Comparison of ENCODE assay signal across 16 cellular contexts in the genomic region with DNA sequence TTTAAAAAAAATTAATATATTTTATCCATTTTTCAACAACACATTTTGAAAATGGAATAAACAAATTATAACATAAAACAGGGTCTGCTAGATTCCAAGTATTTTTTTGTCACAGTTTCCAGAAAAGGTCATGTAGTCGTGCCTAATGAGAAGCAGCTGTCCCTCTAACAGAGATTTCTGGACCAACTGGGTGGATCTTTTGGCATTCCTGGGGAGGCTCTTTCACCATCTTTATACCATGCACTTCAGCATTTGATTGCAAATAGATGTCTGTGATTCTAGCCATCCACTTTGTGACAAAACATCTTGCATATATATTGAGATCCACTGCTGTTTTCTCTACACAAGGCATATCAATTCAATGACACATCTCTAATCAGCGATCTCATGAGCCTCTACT.
DNase-seq lines count a peak whose midpoint lies in the region; ATAC-seq and TF ChIP-seq lines count a peak whose summit lies in the region.
"Had no signal": no experiment of that assay in that cellular context is flagged by ENCODE, and none has a peak within 500 bp of the region (broad histone marks: within the 10 kb centered on the region; RNA-seq: fewer than 3 reads in every experiment).

No MANE protein-coding gene starts in this region.

- CTCF ChIA-PET in IMR-90 (lab: Yijun Ruan, JAX), result no interaction called here

- H3K4me3 ChIP-seq in AG10803 (ENCODE audit: low read length) (no peak overlapping the region), IMR-90 (ENCODE audit: insufficient read depth, low read depth, low read length) (no peak overlapping the region), mesendoderm (ENCODE audit: low read length) (no peak overlapping the region), upper lobe of left lung (no peak overlapping the region)

- no peak overlapping the region for H4K91ac ChIP-seq in IMR-90 (ENCODE audit: insufficient read depth, low read depth, low read length)

- H3K18ac ChIP-seq in IMR-90 (ENCODE audit: low read depth, low read length) (no peak overlapping the region), mesendoderm (ENCODE audit: low read length) (no peak overlapping the region)

- no peak overlapping the region for H2BK20ac ChIP-seq in IMR-90 (ENCODE audit: low read depth, low read length)

- TF ChIP-seq POLR2A in IMR-90 (IDR thresholded peaks at IDR 0.05; ENCODE audit: low read depth, low read length) (no peak), upper lobe of left lung (IDR thresholded peaks at IDR 0.05) (no peak)

- H2BK15ac ChIP-seq in IMR-90 (ENCODE audit: low read depth, low read length) (no peak overlapping the region), mesendoderm (replicated peaks; ENCODE audit: low read depth) (peak overlapping the region; percentile 36)

- DNase-seq in AG10803 (ENCODE audit: low read depth) (peak; percentile 79), IMR-90 (no peak), fibroblast of gingiva (ENCODE audit: low read depth) (peak; percentile 75), mesendoderm (no peak), upper lobe of left lung (no peak), midbrain (lab: John Stamatoyannopoulos, UW) (no peak)
- no peak for DNase-seq in effector CD8-positive, alpha-beta T cell (lab: John Stamatoyannopoulos, UW)
- DNase-seq: 8988T; BE2C; CD4-positive, alpha-beta memory T cell; DMS79; EL; HCEC 1CT; HFFc6 had no signal

- H3K27ac ChIP-seq in IMR-90 (ENCODE audit: insufficient read depth, low read length), result no peak overlapping the region
- H3K27ac ChIP-seq in mesendoderm (ENCODE audit: low read depth, low read length), result no peak overlapping the region
- H3K27ac ChIP-seq in upper lobe of left lung, result no peak overlapping the region
- H3K27ac ChIP-seq: C4-2B had no signal

- H3K27me3 ChIP-seq in IMR-90 (ENCODE audit: control insufficient read depth, insufficient read depth, low read length) (no peaks in the 10 kb centered on the region), mesendoderm (ENCODE audit: insufficient read depth, low read length, poor library complexity) (no peaks in the 10 kb centered on the region), upper lobe of left lung (no peaks in the 10 kb centered on the region)
- H3K27me3 ChIP-seq: BE2C had no signal

- dilution Hi-C loops in IMR-90 (cut with HindIII; ENCODE audit: low sequenced_read_pairs, unreplicated experiment), result no loop called here

- H3K4ac ChIP-seq in IMR-90 (ENCODE audit: low read depth, low read length) (no peak overlapping the region), mesendoderm (ENCODE audit: low read depth, low read length) (no peak overlapping the region)

- no peak overlapping the region for H2AK9ac ChIP-seq in IMR-90 (replicated peaks; ENCODE audit: low read depth, low read length, poor library complexity)

- H2AK5ac ChIP-seq in IMR-90 (ENCODE audit: low read depth, low read length), result no peak overlapping the region
- no peak overlapping the region for H2AK5ac ChIP-seq in mesendoderm (ENCODE audit: low read length)

- H3K79me2 ChIP-seq in mesendoderm (ENCODE audit: control insufficient read depth, insufficient read depth, low read length), result no peaks in the 10 kb centered on the region

- 0 out of 2 replicates have a peak overlapping the region, but pooled peaks have one; percentile 10 for H3K14ac ChIP-seq in IMR-90 (replicated peaks; ENCODE audit: low read depth, low read length)

- no peaks in the 10 kb centered on the region for H3K79me1 ChIP-seq in IMR-90 (ENCODE audit: low read depth in 1 of 2, low read length in 2 of 2)
- no peaks in the 10 kb centered on the region for H3K79me1 ChIP-seq in mesendoderm (ENCODE audit: low read length)

- H3K23ac ChIP-seq in IMR-90 (ENCODE audit: low read depth, low read length) (no peak overlapping the region), mesendoderm (ENCODE audit: low read length) (no peak overlapping the region)

- BruUV-seq in IMR-90 (replicated peaks; lab: Mats Ljungman, UMichigan), result no TSS peak

- H3K9ac ChIP-seq in IMR-90 (ENCODE audit: low read depth, low read length) (no peak overlapping the region), mesendoderm (ENCODE audit: low read length) (no peak overlapping the region)

- in situ Hi-C loops in IMR-90 (cut with MboI; ENCODE audit: low sequenced_read_pairs), result no loop called here

- intact Hi-C loops in IMR-90 (cut with micrococcal nuclease), result no loop called here

- H4K8ac ChIP-seq in IMR-90 (ENCODE audit: low read depth in 2 of 2, low read length in 2 of 2) (no peak overlapping the region), mesendoderm (ENCODE audit: low read depth, low read length) (no peak overlapping the region)

- no peaks in the 10 kb centered on the region for H3K36me3 ChIP-seq in IMR-90 (ENCODE audit: control insufficient read depth, insufficient read depth, low read length)
- H3K36me3 ChIP-seq in mesendoderm (ENCODE audit: control insufficient read depth, insufficient read depth, low read length), result no peaks in the 10 kb centered on the region
- H3K36me3 ChIP-seq in upper lobe of left lung, result no peaks in the 10 kb centered on the region
- H3K36me3 ChIP-seq: BE2C had no signal

- TF ChIP-seq RAD21 in IMR-90 (IDR thresholded peaks at IDR 0.05; ENCODE audit: low read length), result no peak

- no peak for TF ChIP-seq CTCF in AG10803 (conservative IDR thresholded peaks at IDR 0.05; ENCODE audit: low read length)
- no peak for TF ChIP-seq CTCF in IMR-90 (conservative IDR thresholded peaks at IDR 0.05; ENCODE audit: low read depth, low read length)
- TF ChIP-seq CTCF in upper lobe of left lung (IDR thresholded peaks at IDR 0.05), result no peak

- TF ChIP-seq EP300 in upper lobe of left lung (IDR thresholded peaks at IDR 0.05), result no peak

- H3K56ac ChIP-seq in IMR-90 (ENCODE audit: extremely low read depth, insufficient read depth, low read length) (no peak overlapping the region), mesendoderm (ENCODE audit: low read length) (no peak overlapping the region)

- H3K9me3 ChIP-seq in IMR-90 (ENCODE audit: control insufficient read depth, insufficient read depth, low read length) (no peaks in the 10 kb centered on the region), upper lobe of left lung (no peaks in the 10 kb centered on the region)
- H3K9me3 ChIP-seq: BE2C had no signal

- H4K5ac ChIP-seq in IMR-90 (ENCODE audit: low read depth, low read length) (no peak overlapping the region), mesendoderm (ENCODE audit: low read length) (no peak overlapping the region)

- no peak for ATAC-seq in IMR-90 (ENCODE audit: low read depth)
- ATAC-seq in upper lobe of left lung (ENCODE audit: low FRiP score in 2 of 2), result no peak
- ATAC-seq: HepG2 had no signal

- H2BK5ac ChIP-seq in IMR-90 (ENCODE audit: low read depth, low read length, poor library complexity, severe bottlenecking) (no peak overlapping the region), mesendoderm (ENCODE audit: low read length) (no peak overlapping the region)

- H4K20me1 ChIP-seq in IMR-90 (ENCODE audit: insufficient read depth, low read length), result no peaks in the 10 kb centered on the region

- H3K9me1 ChIP-seq in IMR-90 (ENCODE audit: insufficient read depth, low read length), result no peaks in the 10 kb centered on the region

- H3K4me1 ChIP-seq in IMR-90 (ENCODE audit: control insufficient read depth, insufficient read depth, low read length), result no peaks in the 10 kb centered on the region
- H3K4me1 ChIP-seq in mesendoderm (ENCODE audit: control insufficient read depth, low read depth, low read length), result no peaks in the 10 kb centered on the region
- no peaks in the 10 kb centered on the region for H3K4me1 ChIP-seq in upper lobe of left lung

- WGBS in IMR-90 (ENCODE audit: extremely low coverage in 2 of 2, insufficient read length in 1 of 2), 2 experiments, result 63% methylated on average over 1 of the region's 2 CpGs; no CpG with 5 or more reads in 1 of the 2 experiments
- WGBS in mesendoderm (ENCODE audit: extremely low coverage, insufficient coverage, low lambda C conversion rate), result no CpG with 5 or more reads among the region's 2 CpGs
- 62 to 70% methylated on average over 2 of the region's 2 CpGs for WGBS in upper lobe of left lung, 2 donors

- POLR2A ChIA-PET in IMR-90 (lab: Charles Lee; ENCODE audit: unreplicated experiment), result no interaction called here

- H3K4me2 ChIP-seq in IMR-90 (ENCODE audit: low read depth, low read length), result no peak overlapping the region
- H3K4me2 ChIP-seq in mesendoderm (ENCODE audit: low read length), result no peak overlapping the region

- H2AFZ ChIP-seq in IMR-90 (replicated peaks; ENCODE audit: low read length, poor library complexity), result no peak overlapping the region

- H2BK120ac ChIP-seq in IMR-90 (ENCODE audit: low read depth, low read length) (no peak overlapping the region; the same call in 1 of the 2 replicates), mesendoderm (ENCODE audit: low read depth, low read length) (no peak overlapping the region)

TF ChIP-seq in IMR-90, 13 proteins besides CTCF, POLR2A, EP300 and RAD21 (continues in another document):
- TF ChIP-seq RFX5 (IDR thresholded peaks at IDR 0.05; ENCODE audit: low read depth, low read length) (no peak), BHLHE40 (IDR thresholded peaks at IDR 0.05; ENCODE audit: low read depth, low read length) (no peak), MAZ (IDR thresholded peaks at IDR 0.05; ENCODE audit: borderline replicate concordance, low read depth, low read length) (no peak), ELK1 (IDR thresholded peaks at IDR 0.05; ENCODE audit: borderline replicate concordance, low read depth, low read length) (no peak), FOS (IDR thresholded peaks at IDR 0.05; ENCODE audit: low read depth, low read length) (no peak), CEBPB (IDR thresholded peaks at IDR 0.05; ENCODE audit: low read depth, low read length) (no peak), RCOR1 (IDR thresholded peaks at IDR 0.05; ENCODE audit: insufficient replicate concordance, low read length) (no peak), CHD1 (IDR thresholded peaks at IDR 0.05; ENCODE audit: low read depth, low read length) (no peak), MAFK (IDR thresholded peaks at IDR 0.05; ENCODE audit: low read depth, low read length) (no peak), MXI1 (IDR thresholded peaks at IDR 0.05; ENCODE audit: borderline replicate concordance, low read depth, low read length) (no peak)

Comparison
In these comparisons a context has a peak if more than half of its experiments do, and no peak if none do; other contexts are left out.
1. DNase-seq: peak in AG10803 (single experiment) and fibroblast of gingiva (single experiment); none in IMR-90 (single experiment), mesendoderm (single experiment), effector CD8-positive, alpha-beta T cell (single experiment), upper lobe of left lung (0 of 2) and midbrain (single experiment).